In genomic region chr18:34834897-34835296, GRCh38 we compare ENCODE assay signal across 17 cellular contexts.
DNase-seq lines count a peak whose midpoint lies in the region; ATAC-seq, FAIRE-seq and TF ChIP-seq lines count a peak whose summit lies in the region.
"Had no signal": no experiment of that assay in that cellular context is flagged by ENCODE, and none has a peak within 500 bp of the region (broad histone marks: within the 10 kb centered on the region; RNA-seq: fewer than 3 reads in every experiment).

No MANE protein-coding gene starts in this region.

- no peaks in the 10 kb centered on the region for H3K27me3 ChIP-seq in GM23248 (replicated peaks; ENCODE audit: insufficient read depth)

- peak overlapping the region; percentile 9 to 62 (median 36) for H3K27ac Mint-ChIP-seq in nephron
- H3K27ac Mint-ChIP-seq in endothelial cell (ENCODE audit: unreplicated experiment) = no peak overlapping the region
- H3K27ac Mint-ChIP-seq: CD14-positive monocyte had no signal

- H3K4me2 ChIP-seq in GM23248 (ENCODE audit: unreplicated experiment) = peak overlapping the region; percentile 3

- DNase-seq in AG20443 (ENCODE audit: low spot score) (peak; percentile 10), GM23248 (peak; percentile 51), coronary artery (ENCODE audit: low spot score) (no peak), GM12891 (ENCODE audit: insufficient read length, low spot score) (no peak), endothelial cell (ENCODE audit: low spot score) (no peak)
- DNase-seq: cerebellar nuclear complex, GF-D8, NCI-H1417 treated with DMSO at 0.1 percent for 48 hours, NCI-H69, SIG-M5 had no signal

- H3K9me3 ChIP-seq in GM23248 (ENCODE audit: low read depth) = no peaks in the 10 kb centered on the region

- no peaks in the 10 kb centered on the region for H3K79me2 ChIP-seq in GM23248 (ENCODE audit: insufficient read depth)

- peaks cover 18% of the 10 kb centered on the region for H3K4me1 Mint-ChIP-seq in nephron
- peaks cover 8% of the 10 kb centered on the region for H3K4me1 Mint-ChIP-seq in endothelial cell (ENCODE audit: unreplicated experiment)

- H3K4me3 ChIP-seq in GM23248 (no peak overlapping the region), coronary artery (peak overlapping the region; percentile 23)

- in situ Hi-C loops in GM23248 (cut with MboI) = no loop called here

- FAIRE-seq in GM12891 (lab: Jason Lieb, UNC) = no peak
- FAIRE-seq: frontal cortex, HepG2 had no signal

- no peaks in the 10 kb centered on the region for H3K4me1 ChIP-seq in GM23248 (ENCODE audit: insufficient read depth)

- H3K4me3 Mint-ChIP-seq in nephron (no peak overlapping the region), endothelial cell (ENCODE audit: unreplicated experiment) (no peak overlapping the region)
- H3K4me3 Mint-ChIP-seq: CD14-positive monocyte had no signal

- H3K36me3 Mint-ChIP-seq in nephron (ENCODE audit: low read depth) = peaks cover 16% of the 10 kb centered on the region
- peaks cover 2% of the 10 kb centered on the region for H3K36me3 Mint-ChIP-seq in endothelial cell (ENCODE audit: low read depth, unreplicated experiment)
- H3K36me3 Mint-ChIP-seq: CD14-positive monocyte had no signal

- no peaks in the 10 kb centered on the region for H3K9me3 Mint-ChIP-seq in nephron
- H3K9me3 Mint-ChIP-seq in endothelial cell (ENCODE audit: unreplicated experiment) = no peaks in the 10 kb centered on the region

- H2AFZ ChIP-seq in GM23248 = no peak overlapping the region

- ATAC-seq in HG03196 (IDR thresholded peaks at IDR 0.05; ENCODE audit: unreplicated experiment) = no peak
- no peak for ATAC-seq in GM18511 (IDR thresholded peaks at IDR 0.05; ENCODE audit: unreplicated experiment)
- ATAC-seq: HepG2, left lobe of liver had no signal

- H3K27ac ChIP-seq in GM23248 (no peak overlapping the region), coronary artery (peak overlapping the region; percentile 79 to 91)

- no peak overlapping the region for H3K9ac ChIP-seq in GM23248

- no peak for TF ChIP-seq CTCF in coronary artery (IDR thresholded peaks at IDR 0.05)
- TF ChIP-seq CTCF in nephron (IDR thresholded peaks at IDR 0.05; ENCODE audit: unreplicated experiment in 3 of 3) = no peak
- TF ChIP-seq CTCF in endothelial cell (IDR thresholded peaks at IDR 0.05; ENCODE audit: unreplicated experiment) = no peak

- TF ChIP-seq POLR2A in GM12891 (IDR thresholded peaks at IDR 0.05; ENCODE audit: low read depth, low read length) = no peak

- no peaks in the 10 kb centered on the region for H3K36me3 ChIP-seq in GM23248 (ENCODE audit: low read depth)

- H3K27me3 Mint-ChIP-seq in nephron (ENCODE audit: low read depth) = no peaks in the 10 kb centered on the region
- no peaks in the 10 kb centered on the region for H3K27me3 Mint-ChIP-seq in endothelial cell (ENCODE audit: unreplicated experiment)

- no peaks in the 10 kb centered on the region for H3F3A ChIP-seq in GM23248 (ENCODE audit: insufficient read depth)

- no peaks in the 10 kb centered on the region for H4K20me1 ChIP-seq in GM23248 (ENCODE audit: insufficient read depth)

- no peaks in the 10 kb centered on the region for H3K9me2 ChIP-seq in GM23248 (ENCODE audit: insufficient read depth)

- WGBS in GM23248 (ENCODE audit: low coverage in 1 of 2, low lambda C conversion rate in 2 of 2, missing lambda C conversion rate in 2 of 2), 2 experiments = 4 to 12% methylated on average over 2 of the region's 2 CpGs

TF ChIP-seq in GM12891, 5 proteins besides CTCF, POLR2A, EP300 and RAD21:
- TF ChIP-seq POLR2AphosphoS5 (IDR thresholded peaks at IDR 0.05; ENCODE audit: low read depth, low read length) (no peak), SPI1 (IDR thresholded peaks at IDR 0.05; ENCODE audit: low read depth, low read length) (no peak), TAF1 (IDR thresholded peaks at IDR 0.05; ENCODE audit: low read depth, low read length) (no peak), PAX5 (IDR thresholded peaks at IDR 0.05; ENCODE audit: insufficient read depth, low read length, severe bottlenecking) (no peak), POU2F2 (IDR thresholded peaks at IDR 0.05; ENCODE audit: low read depth, low read length) (no peak)

Comparison
In these comparisons a context has a peak if more than half of its experiments do, and no peak if none do; other contexts are left out.
1. DNase-seq: peak in AG20443 (single experiment) and GM23248 (single experiment); none in coronary artery (single experiment), GM12891 (single experiment) and endothelial cell (single experiment).